19 cellular contexts compared by ENCODE assay signal in genomic region chr1:63012339-63012738, GRCh38.
DNase-seq lines count a peak whose midpoint lies in the region; ATAC-seq and TF ChIP-seq lines count a peak whose summit lies in the region.
"Had no signal": no experiment of that assay in that cellular context is flagged by ENCODE, and none has a peak within 500 bp of the region (broad histone marks: within the 10 kb centered on the region; RNA-seq: fewer than 3 reads in every experiment).

No MANE protein-coding gene starts in this region.

- H4K20me1 ChIP-seq in GM23338 (replicated peaks; ENCODE audit: insufficient read depth), result no peaks in the 10 kb centered on the region

- no peaks in the 10 kb centered on the region for H3F3A ChIP-seq in GM23338 (replicated peaks; ENCODE audit: low read depth)

- H3K9me3 ChIP-seq in left ventricle myocardium inferior (replicated peaks), result peaks cover 4% of the 10 kb centered on the region
- no peaks in the 10 kb centered on the region for H3K9me3 ChIP-seq in heart left ventricle
- H3K9me3 ChIP-seq in right lobe of liver, result no peaks in the 10 kb centered on the region

- H3K4me1 ChIP-seq in left ventricle myocardium inferior (peaks cover 8% of the 10 kb centered on the region), heart left ventricle (no peaks in the 10 kb centered on the region), right lobe of liver (peaks cover 0 to 26% (median 0%) of the 10 kb centered on the region in 4 donors), GM23338 (ENCODE audit: insufficient read depth) (no peaks in the 10 kb centered on the region)

- H3K36me3 ChIP-seq in left ventricle myocardium inferior (no peaks in the 10 kb centered on the region), heart left ventricle (no peaks in the 10 kb centered on the region), right lobe of liver (no peaks in the 10 kb centered on the region), GM23338 (ENCODE audit: insufficient read depth) (no peaks in the 10 kb centered on the region)

- H3K9me2 ChIP-seq in GM23338 (ENCODE audit: insufficient read depth), result no peaks in the 10 kb centered on the region

- H3K79me2 ChIP-seq in GM23338 (replicated peaks; ENCODE audit: insufficient read depth), result no peaks in the 10 kb centered on the region

- no peak overlapping the region for H3K27ac Mint-ChIP-seq in GM23338
- H3K27ac Mint-ChIP-seq: H9, IgD-negative memory B cell had no signal

- TF ChIP-seq POLR2A in heart left ventricle (IDR thresholded peaks at IDR 0.05), result no peak
- TF ChIP-seq POLR2A in right lobe of liver (IDR thresholded peaks at IDR 0.05), result no peak

- H3K4me1 Mint-ChIP-seq in GM23338, result no peaks in the 10 kb centered on the region; the same call in 1 of the 3 replicates
- H3K4me1 Mint-ChIP-seq: IgD-negative memory B cell had no signal

- H3K4me2 ChIP-seq in GM23338, result no peak overlapping the region

- H2AFZ ChIP-seq in GM23338, result no peak overlapping the region

- no peaks in the 10 kb centered on the region for H3K36me3 Mint-ChIP-seq in GM23338 (ENCODE audit: low read depth)

- intact Hi-C loops in Right ventricle myocardium inferior (cut with DNase I), result no loop called here
- intact Hi-C loops in left ventricle myocardium inferior (cut with micrococcal nuclease), result no loop called here
- intact Hi-C loops in heart left ventricle (cut with DNase I), result no loop called here
- intact Hi-C loops in right lobe of liver (cut with DNase I), result no loop called here
- intact Hi-C loops in posterior vena cava (cut with DNase I), result no loop called here

- TF ChIP-seq CTCF in left ventricle myocardium inferior (IDR thresholded peaks at IDR 0.05; ENCODE audit: borderline replicate concordance) (no peak), heart left ventricle (IDR thresholded peaks at IDR 0.05) (no peak), right lobe of liver (IDR thresholded peaks at IDR 0.05) (no peak), GM23338 (conservative IDR thresholded peaks at IDR 0.05; ENCODE audit: low read depth in 2 of 2) (no peak)

- 39 to 51% (median 48%) methylated on average over 6 of the region's 6 CpGs for WGBS in heart left ventricle, 4 donors
- WGBS in right lobe of liver (ENCODE audit: insufficient coverage, low coverage, low lambda C conversion rate, missing lambda C conversion rate), result 37% methylated on average over 6 of the region's 6 CpGs

- H3K27me3 Mint-ChIP-seq in GM23338 (ENCODE audit: insufficient read depth, low read depth, poor library complexity), result peaks cover 5% of the 10 kb centered on the region
- H3K27me3 Mint-ChIP-seq: IgD-negative memory B cell had no signal

- H3K27me3 ChIP-seq in left ventricle myocardium inferior (ENCODE audit: low read depth) (peaks cover 4% of the 10 kb centered on the region), heart left ventricle (no peaks in the 10 kb centered on the region), right lobe of liver (no peaks in the 10 kb centered on the region), GM23338 (ENCODE audit: insufficient read depth) (no peaks in the 10 kb centered on the region)

- H3K4me3 Mint-ChIP-seq in GM23338, result no peak overlapping the region
- H3K4me3 Mint-ChIP-seq: H9, IgD-negative memory B cell had no signal

- DNase-seq in Right ventricle myocardium inferior (ENCODE audit: missing footprints) (no peak), left ventricle myocardium inferior (no peak), heart left ventricle (peak in 1 of 5 donors; percentile 36), right lobe of liver (peak in 1 of 3 donors; percentile 55), GM23338 (ENCODE audit: low spot score) (no peak), NCI-H2171 treated with DMSO at 0.1 percent for 48 hours (lab: John Stamatoyannopoulos, UW) (no peak), posterior vena cava (ENCODE audit: low spot score) (no peak)
- DNase-seq: DMS153, EL, H9, MV-4-11, NCI-H1417 treated with DMSO at 0.1 percent for 48 hours, NCI-H2029 treated with DMSO at 0.1 percent for 48 hours, NCI-H226, NCI-H526 treated with DMSO at 0.1 percent for 48 hours, RPMI8226 had no signal

- peak; percentile 82 for ATAC-seq in Right ventricle myocardium inferior
- peak; percentile 42 to 97 (median 88) for ATAC-seq in heart left ventricle
- peak; percentile 74 to 81 (median 80) for ATAC-seq in right lobe of liver
- ATAC-seq in HG03139 (IDR thresholded peaks at IDR 0.05; ENCODE audit: unreplicated experiment), result no peak
- no peak for ATAC-seq in GM23338

- H3K4me3 ChIP-seq in left ventricle myocardium inferior, result no peak overlapping the region
- no peak overlapping the region for H3K4me3 ChIP-seq in heart left ventricle
- H3K4me3 ChIP-seq in right lobe of liver, result peak overlapping the region in 1 of 3 donors; percentile 5
- no peak overlapping the region for H3K4me3 ChIP-seq in GM23338

- no peak overlapping the region for H3K27ac ChIP-seq in left ventricle myocardium inferior (replicated peaks)
- H3K27ac ChIP-seq in heart left ventricle, result no peak overlapping the region
- H3K27ac ChIP-seq in right lobe of liver, result peak overlapping the region in 1 of 3 donors; percentile 79
- H3K27ac ChIP-seq in GM23338 (ENCODE audit: low read depth), result no peak overlapping the region
- H3K27ac ChIP-seq: C4-2B had no signal

- no peaks in the 10 kb centered on the region for H3K9me3 Mint-ChIP-seq in GM23338
- H3K9me3 Mint-ChIP-seq: H9 had no signal

TF ChIP-seq in GM23338, 12 proteins besides CTCF, POLR2A, EP300 and RAD21 (continues in another document):
- no peak for TF ChIP-seq ZNF331 (CRISPR knock-in tag; IDR thresholded peaks at IDR 0.05; ENCODE audit: low read depth)
- TF ChIP-seq CREB1 (CRISPR knock-in tag; IDR thresholded peaks at IDR 0.05; ENCODE audit: low read depth), result no peak
- no peak for TF ChIP-seq ETS1 (IDR thresholded peaks at IDR 0.05)
- no peak for TF ChIP-seq EZH2phosphoT487 (IDR thresholded peaks at IDR 0.05; ENCODE audit: unreplicated experiment)
- TF ChIP-seq NANOG (IDR thresholded peaks at IDR 0.05; ENCODE audit: borderline replicate concordance), result no peak
- TF ChIP-seq EZH2 (IDR thresholded peaks at IDR 0.05; ENCODE audit: low read depth, unreplicated experiment), result no peak

Comparison
In these comparisons a context has a peak if more than half of its experiments do, and no peak if none do; other contexts are left out.
1. ATAC-seq: peak in Right ventricle myocardium inferior (single experiment), heart left ventricle (4 of 4) and right lobe of liver (4 of 4); none in HG03139 (single experiment) and GM23338 (single experiment).